8 cellular contexts compared by ENCODE assay signal in genomic region chr14:99415496-99416281, GRCh38.
DNase-seq lines count a peak whose midpoint lies in the region; ATAC-seq, FAIRE-seq and TF ChIP-seq lines count a peak whose summit lies in the region.

No MANE protein-coding gene starts in this region.

- H3K4me1 ChIP-seq in OCI-LY3 (ENCODE audit: low read length) (0 out of 2 replicates have a peak, but pooled peaks cover 4% of the 10 kb centered on the region), vagina (no peaks in the 10 kb centered on the region)

- no peak overlapping the region for H2AFZ ChIP-seq in OCI-LY3 (ENCODE audit: low read depth, low read length)

- DNase-seq in KBM-7 (peak; percentile 82), fibroblast of the conjunctiva (ENCODE audit: low read depth) (peak; percentile 77), occipital lobe (lab: John Stamatoyannopoulos, UW) (peak; percentile 45), vagina (ENCODE audit: extremely low spot score in 2 of 2) (no peak)
- DNase-seq in activated T-cell treated with anti-CD3 and anti-CD28 coated beads, Interleukin-2, amount 50 U/mL, for 48 hours = peak; percentile 52 to 57

- H3K27ac ChIP-seq in OCI-LY3 (ENCODE audit: low read length) (no peak overlapping the region), vagina (no peak overlapping the region)

- H3K4me3 ChIP-seq in OCI-LY3 (ENCODE audit: low read length) (no peak overlapping the region), vagina (no peak overlapping the region)

- H3K27me3 ChIP-seq in OCI-LY3 (ENCODE audit: low read depth, low read length) = no peaks in the 10 kb centered on the region
- H3K27me3 ChIP-seq in vagina = no peaks in the 10 kb centered on the region

- in situ Hi-C loops in KBM-7 (cut with MboI; ENCODE audit: low pct_unique_long_range_greater_than_20kb, low sequenced_read_pairs) = no loop called here

- peak; percentile 89 for TF ChIP-seq CTCF in OCI-LY3 (IDR thresholded peaks at IDR 0.05; ENCODE audit: low read depth, low read length)
- peak; percentile 28 to 74 (median 68) for TF ChIP-seq CTCF in vagina (IDR thresholded peaks at IDR 0.05)

- peak; percentile 97 for FAIRE-seq in G401.6 (lab: Jason Lieb, UNC)

- intact Hi-C loops in vagina (cut with DNase I) = no loop called here

- no peaks in the 10 kb centered on the region for H3K9me3 ChIP-seq in OCI-LY3 (ENCODE audit: insufficient read depth, low read length)
- no peaks in the 10 kb centered on the region for H3K9me3 ChIP-seq in vagina

- H3K9ac ChIP-seq in OCI-LY3 (ENCODE audit: low read length) = no peak overlapping the region

- H3K79me2 ChIP-seq in OCI-LY3 (ENCODE audit: low read length) = no peaks in the 10 kb centered on the region

- ATAC-seq in GM21737 (IDR thresholded peaks at IDR 0.05; ENCODE audit: unreplicated experiment) = peak; percentile 84

- TF ChIP-seq POLR2A in vagina (IDR thresholded peaks at IDR 0.05) = no peak

- H3K4me2 ChIP-seq in OCI-LY3 (ENCODE audit: low read length) = no peak overlapping the region

- H4K20me1 ChIP-seq in OCI-LY3 (ENCODE audit: insufficient read depth, low read length) = no peaks in the 10 kb centered on the region

- H3K36me3 ChIP-seq in OCI-LY3 (replicated peaks; ENCODE audit: low read depth, low read length) = no peaks in the 10 kb centered on the region
- H3K36me3 ChIP-seq in vagina = peaks cover 0 to 10% of the 10 kb centered on the region in 2 donors

Comparison
In these comparisons a context has a peak if more than half of its experiments do, and no peak if none do; other contexts are left out.
1. DNase-seq: peak in KBM-7 (single experiment), activated T-cell treated with anti-CD3 and anti-CD28 coated beads, Interleukin-2, amount 50 U/mL, for 48 hours (2 of 2), fibroblast of the conjunctiva (single experiment) and occipital lobe (single experiment); none in vagina (0 of 2).